ENCODE assay signal across 12 cellular contexts in the genomic region with DNA sequence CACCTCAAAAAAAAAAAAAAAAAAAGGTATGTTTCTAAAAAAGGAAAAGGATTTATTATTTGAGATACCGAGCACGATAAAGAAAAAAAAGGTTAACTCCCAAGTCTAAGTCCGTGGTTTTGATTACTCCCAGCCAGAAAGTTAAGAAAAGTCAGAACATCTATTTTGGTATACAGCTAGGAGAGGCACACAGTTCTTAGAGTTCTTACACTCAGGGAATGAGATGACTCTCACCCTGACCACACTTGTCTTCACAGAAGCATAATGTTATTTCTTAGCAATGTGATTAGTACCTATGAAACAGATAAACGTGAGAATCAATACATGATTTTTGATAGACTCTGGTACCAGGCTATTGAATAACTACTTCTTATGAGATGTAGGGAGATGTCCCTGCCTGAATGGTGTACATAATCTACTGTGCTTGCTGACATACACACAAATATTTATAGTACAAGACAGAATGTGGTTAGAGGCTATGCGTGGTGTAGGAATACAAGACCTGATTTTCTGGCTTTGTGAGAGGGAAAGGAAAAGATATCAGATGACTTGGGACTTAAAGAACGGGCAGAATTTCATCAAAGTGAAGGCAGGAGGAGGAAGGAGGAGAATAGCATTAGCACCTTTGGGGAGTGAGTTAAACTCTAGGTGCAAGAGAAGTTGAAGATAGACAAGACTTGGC. TPM values are rescaled to one million over a fixed set of nuclear protein-coding genes. Genes with fewer than 3 reads are reported as not detected.
DNase-seq lines count a peak whose midpoint lies in the region; ATAC-seq and TF ChIP-seq lines count a peak whose summit lies in the region.
"Had no signal": no experiment of that assay in that cellular context is flagged by ENCODE, and none has a peak within 500 bp of the region (broad histone marks: within the 10 kb centered on the region; RNA-seq: fewer than 3 reads in every experiment).

No MANE protein-coding gene starts in this region.

- H3K9me3 ChIP-seq in hepatocyte (ENCODE audit: low read depth) = no peaks in the 10 kb centered on the region
- H3K9me3 ChIP-seq in thoracic aorta = no peaks in the 10 kb centered on the region
- H3K9me3 ChIP-seq in GM23248 (ENCODE audit: low read depth) = no peaks in the 10 kb centered on the region

- H3K36me3 ChIP-seq in hepatocyte (replicated peaks; ENCODE audit: insufficient read depth, low read depth) (no peaks in the 10 kb centered on the region), thoracic aorta (no peaks in the 10 kb centered on the region), GM23248 (ENCODE audit: low read depth) (0 out of 2 replicates have a peak, but pooled peaks cover 2% of the 10 kb centered on the region)

- H3K9me3 Mint-ChIP-seq in activated CD8-positive, alpha-beta memory T cell treated with anti-CD3 and anti-CD28 coated beads, Interleukin-2, amount 10 ng/mL, durations not matched to agents 7 days and 5 days (ENCODE audit: low read depth) = no peaks in the 10 kb centered on the region
- H3K9me3 Mint-ChIP-seq: neural crest cell; T-helper 1 cell treated with Interleukin-12 subunit alpha and Interleukin-12 subunit beta and Interleukin-4 antibody, amounts not matched to agents 30 μg/mL and 1 μg/mL, for 36 hours had no signal

- in situ Hi-C loops in GM23248 (cut with MboI) = no loop called here

- H3K27ac Mint-ChIP-seq in activated CD8-positive, alpha-beta memory T cell treated with anti-CD3 and anti-CD28 coated beads, Interleukin-2, amount 10 ng/mL, durations not matched to agents 7 days and 5 days = peak overlapping the region; percentile 13
- H3K27ac Mint-ChIP-seq: T-helper 1 cell treated with Interleukin-12 subunit alpha and Interleukin-12 subunit beta and Interleukin-4 antibody, amounts not matched to agents 30 μg/mL and 1 μg/mL, for 36 hours had no signal

- no peak overlapping the region for H3K4me3 Mint-ChIP-seq in activated CD8-positive, alpha-beta memory T cell treated with anti-CD3 and anti-CD28 coated beads, Interleukin-2, amount 10 ng/mL, durations not matched to agents 7 days and 5 days
- H3K4me3 Mint-ChIP-seq: neural crest cell; T-helper 1 cell treated with Interleukin-12 subunit alpha and Interleukin-12 subunit beta and Interleukin-4 antibody, amounts not matched to agents 30 μg/mL and 1 μg/mL, for 36 hours had no signal

- no peak overlapping the region for H3K9ac ChIP-seq in GM23248

- H3K27me3 ChIP-seq in hepatocyte (no peaks in the 10 kb centered on the region), thoracic aorta (replicated peaks; ENCODE audit: insufficient read depth) (no peaks in the 10 kb centered on the region), GM23248 (replicated peaks; ENCODE audit: insufficient read depth) (no peaks in the 10 kb centered on the region)

- no peaks in the 10 kb centered on the region for H3K27me3 Mint-ChIP-seq in activated CD8-positive, alpha-beta memory T cell treated with anti-CD3 and anti-CD28 coated beads, Interleukin-2, amount 10 ng/mL, durations not matched to agents 7 days and 5 days

- H2AFZ ChIP-seq in hepatocyte = no peak overlapping the region
- no peak overlapping the region for H2AFZ ChIP-seq in GM23248

- H4K20me1 ChIP-seq in hepatocyte (ENCODE audit: insufficient read depth, poor library complexity, severe bottlenecking) (no peaks in the 10 kb centered on the region), GM23248 (ENCODE audit: insufficient read depth) (no peaks in the 10 kb centered on the region)

- H3K79me2 ChIP-seq in hepatocyte (peaks cover 22% of the 10 kb centered on the region), GM23248 (ENCODE audit: insufficient read depth) (peaks cover 16% of the 10 kb centered on the region)

- H3K9me2 ChIP-seq in hepatocyte (replicated peaks; ENCODE audit: insufficient read depth) (no peaks in the 10 kb centered on the region), GM23248 (ENCODE audit: insufficient read depth) (no peaks in the 10 kb centered on the region)

- CTCF ChIA-PET in activated CD8-positive, alpha-beta memory T cell treated with anti-CD3 and anti-CD28 coated beads, Interleukin-2, amount 10 ng/mL, durations not matched to agents 7 days and 5 days (lab: Charles Lee) = interaction anchor here (0.7 kb wide), 1 partner anchor 1317 kb away, joined by 3 read pairs; no protein-coding TSS in a partner anchor

- H3K36me3 Mint-ChIP-seq in activated CD8-positive, alpha-beta memory T cell treated with anti-CD3 and anti-CD28 coated beads, Interleukin-2, amount 10 ng/mL, durations not matched to agents 7 days and 5 days = peaks cover 17% of the 10 kb centered on the region

- peak overlapping the region; percentile 67 for H3K27ac ChIP-seq in VCaP
- H3K27ac ChIP-seq in hepatocyte = peak overlapping the region; percentile 83
- peak overlapping the region; percentile 39 to 40 for H3K27ac ChIP-seq in thoracic aorta
- no peak overlapping the region for H3K27ac ChIP-seq in GM23248

- no peak for DNase-seq in activated CD8-positive, alpha-beta memory T cell treated with anti-CD3 and anti-CD28 coated beads, Interleukin-2, amount 10 ng/mL, durations not matched to agents 7 days and 5 days
- DNase-seq in activated CD8-positive, alpha-beta memory T cell treated with anti-CD3 and anti-CD28 coated beads for 24 hours = no peak
- DNase-seq in hepatocyte (ENCODE audit: low spot score) (no peak), thoracic aorta (ENCODE audit: low spot score) (no peak), GM23248 (no peak)
- DNase-seq: NCI-H1092 treated with DMSO at 0.1 percent for 48 hours, NCI-H510A had no signal

- H3K4me1 Mint-ChIP-seq in activated CD8-positive, alpha-beta memory T cell treated with anti-CD3 and anti-CD28 coated beads, Interleukin-2, amount 10 ng/mL, durations not matched to agents 7 days and 5 days = peaks cover 74% of the 10 kb centered on the region
- H3K4me1 Mint-ChIP-seq: neural crest cell had no signal

- peak; percentile 63 for ATAC-seq in activated CD8-positive, alpha-beta memory T cell treated with anti-CD3 and anti-CD28 coated beads, Interleukin-2, amount 10 ng/mL, durations not matched to agents 7 days and 5 days
- no peak for ATAC-seq in thoracic aorta (ENCODE audit: insufficient number of reproducible peaks, low FRiP score, low read depth)
- ATAC-seq in HG02885 (IDR thresholded peaks at IDR 0.05; ENCODE audit: poor library complexity, unreplicated experiment) = no peak
- ATAC-seq in GM18907 (IDR thresholded peaks at IDR 0.05; ENCODE audit: unreplicated experiment) = no peak

- peaks cover 32% of the 10 kb centered on the region for H3K4me1 ChIP-seq in hepatocyte (ENCODE audit: insufficient read depth)
- peaks cover 30 to 68% of the 10 kb centered on the region in 2 donors for H3K4me1 ChIP-seq in thoracic aorta (ENCODE audit: control insufficient read depth in 1 of 2, low read depth in 2 of 2)
- peaks cover 25% of the 10 kb centered on the region for H3K4me1 ChIP-seq in GM23248 (ENCODE audit: insufficient read depth)

- peak overlapping the region; percentile 36 for H3K4me2 ChIP-seq in hepatocyte
- H3K4me2 ChIP-seq in GM23248 (ENCODE audit: unreplicated experiment) = no peak overlapping the region

- TF ChIP-seq CTCF in VCaP (conservative IDR thresholded peaks at IDR 0.05) = no peak
- no peak for TF ChIP-seq CTCF in hepatocyte (IDR thresholded peaks at IDR 0.05; ENCODE audit: poor library complexity)
- TF ChIP-seq CTCF in thoracic aorta (IDR thresholded peaks at IDR 0.05) = no peak

- peaks cover 2% of the 10 kb centered on the region; the same call in 1 of the 2 replicates for H3F3A ChIP-seq in GM23248 (ENCODE audit: insufficient read depth)

- 64% methylated on average over 6 of the region's 6 CpGs for WGBS in hepatocyte (ENCODE audit: low lambda C conversion rate, missing lambda C conversion rate)
- WGBS in GM23248 (ENCODE audit: low coverage in 1 of 2, low lambda C conversion rate in 2 of 2, missing lambda C conversion rate in 2 of 2), 2 experiments = 74 to 75% methylated on average over 6 of the region's 6 CpGs

- H3K4me3 ChIP-seq in hepatocyte = no peak overlapping the region
- no peak overlapping the region for H3K4me3 ChIP-seq in thoracic aorta
- H3K4me3 ChIP-seq in GM23248 = no peak overlapping the region

RNA-seq across cellular contexts. Expression of gene LIMA1, which starts 31.6 kb away (rescaled TPM):
- 10 to 100 TPM; 36.4 to 64.2 TPM for total RNA-seq in activated CD8-positive, alpha-beta memory T cell treated with anti-CD3 and anti-CD28 coated beads, Interleukin-2, amount 10 ng/mL, durations not matched to agents 7 days and 5 days
- total RNA-seq in hepatocyte (84.4 and 93.3 TPM in 2 replicates), thoracic aorta (100 to 1,000 TPM; 103 to 194 TPM)
- polyA plus RNA-seq in hepatocyte (54.8 and 59.7 TPM in 2 replicates), GM23248 (2016; fragmentation: Nextera tagmentation; extraction: Ambion mirVana) (166 and 180 TPM in 2 replicates)
- 256 and 284 TPM in 2 replicates for total RNA-seq in GM23248 (2014; rRNA removed; shearing (Covaris generic))
